Comparison of ENCODE assay signal across 11 cellular contexts in genomic region chr1:67647036-67647798, GRCh38. TPM values are rescaled to one million over a fixed set of nuclear protein-coding genes. Genes with fewer than 3 reads are reported as not detected.
DNase-seq lines count a peak whose midpoint lies in the region; ATAC-seq and TF ChIP-seq lines count a peak whose summit lies in the region.
"Had no signal": no experiment of that assay in that cellular context is flagged by ENCODE, and none has a peak within 500 bp of the region (broad histone marks: within the 10 kb centered on the region; RNA-seq: fewer than 3 reads in every experiment).

No MANE protein-coding gene starts in this region.

- no peak overlapping the region for H4K91ac ChIP-seq in H9 (ENCODE audit: insufficient read length, low read depth, low read length)

- H3K4me2 ChIP-seq in H9 (ENCODE audit: insufficient read depth, insufficient read length, low read length): no peak overlapping the region

- no peaks in the 10 kb centered on the region for H3K23me2 ChIP-seq in H9 (ENCODE audit: insufficient read length, low read depth, low read length, poor library complexity, severe bottlenecking)

- no peak overlapping the region for H4K8ac ChIP-seq in H9 (replicated peaks; ENCODE audit: insufficient read length, low read depth, low read length)

- no peak for ATAC-seq in HG03378 (IDR thresholded peaks at IDR 0.05; ENCODE audit: unreplicated experiment)

- DNase-seq in HT1080 (ENCODE audit: low read depth) (peak; percentile 82), RPMI7951 (ENCODE audit: low read depth) (peak; percentile 97), foreskin fibroblast (peak; percentile 26 to 58), stomach (no peak), H9 (no peak), NCI-H1417 (lab: John Stamatoyannopoulos, UW) (no peak)
- no peak for DNase-seq in activated CD4-positive, alpha-beta memory T cell treated with anti-CD3 and anti-CD28 coated beads, Interleukin-2, amount 10 ng/mL, durations not matched to agents 7 days and 5 days
- DNase-seq: NCI-H774, ovary had no signal

- TF ChIP-seq EP300 in stomach (IDR thresholded peaks at IDR 0.05): no peak

- H3K9me3 ChIP-seq in stomach (no peaks in the 10 kb centered on the region), H9 (ENCODE audit: control insufficient read depth, low read depth, low read length) (no peaks in the 10 kb centered on the region)
- H3K9me3 ChIP-seq: ovary had no signal

- no peak overlapping the region for H2BK20ac ChIP-seq in H9 (ENCODE audit: low read depth, low read length, poor library complexity, severe bottlenecking)

- TF ChIP-seq POLR2A in stomach (IDR thresholded peaks at IDR 0.05): no peak

- POLR2A ChIA-PET in activated CD4-positive, alpha-beta memory T cell treated with anti-CD3 and anti-CD28 coated beads, Interleukin-2, amount 10 ng/mL, durations not matched to agents 7 days and 5 days (lab: Charles Lee): no interaction called here

- H3K56ac ChIP-seq in H9 (ENCODE audit: insufficient read length, low read depth, low read length): no peak overlapping the region

- H2BK12ac ChIP-seq in H9 (ENCODE audit: insufficient read length, low read depth, low read length): no peak overlapping the region

- no peak overlapping the region for H2BK120ac ChIP-seq in H9 (ENCODE audit: low read depth, low read length, poor library complexity, severe bottlenecking)

- no peak overlapping the region for H3K27ac Mint-ChIP-seq in activated CD4-positive, alpha-beta memory T cell treated with anti-CD3 and anti-CD28 coated beads, Interleukin-2, amount 10 ng/mL, durations not matched to agents 7 days and 5 days
- H3K27ac Mint-ChIP-seq in H9: no peak overlapping the region
- H3K27ac Mint-ChIP-seq: stimulated activated effector memory CD8-positive, alpha-beta T cell treated with anti-CD3 and anti-CD28 coated beads, Interleukin-12 subunit alpha, Interleukin-12 subunit beta, amount 100 ng/mL, for 72 hours had no signal

- peaks cover 1% of the 10 kb centered on the region for H3K27me3 Mint-ChIP-seq in activated CD4-positive, alpha-beta memory T cell treated with anti-CD3 and anti-CD28 coated beads, Interleukin-2, amount 10 ng/mL, durations not matched to agents 7 days and 5 days
- no peaks in the 10 kb centered on the region; the same call in 1 of the 2 replicates for H3K27me3 Mint-ChIP-seq in H9 (ENCODE audit: low read depth)

- peaks cover 11 to 26% (median 22%) of the 10 kb centered on the region in 4 donors for H3K4me1 ChIP-seq in stomach
- no peaks in the 10 kb centered on the region for H3K4me1 ChIP-seq in H9 (ENCODE audit: insufficient read depth, low read length)

- no peak overlapping the region for H3K14ac ChIP-seq in H9 (ENCODE audit: insufficient read depth, low read length)

- no peak overlapping the region for H3K4ac ChIP-seq in H9 (ENCODE audit: low read depth, low read length)

- H3K36me3 Mint-ChIP-seq in activated CD4-positive, alpha-beta memory T cell treated with anti-CD3 and anti-CD28 coated beads, Interleukin-2, amount 10 ng/mL, durations not matched to agents 7 days and 5 days (ENCODE audit: low read depth): no peaks in the 10 kb centered on the region
- H3K36me3 Mint-ChIP-seq in H9 (ENCODE audit: insufficient read depth in 1 of 3, low read depth in 3 of 3): no peaks in the 10 kb centered on the region
- H3K36me3 Mint-ChIP-seq: stimulated activated effector memory CD8-positive, alpha-beta T cell treated with anti-CD3 and anti-CD28 coated beads, Interleukin-12 subunit alpha, Interleukin-12 subunit beta, amount 100 ng/mL, for 72 hours had no signal

- H3K27me3 ChIP-seq in stomach: no peaks in the 10 kb centered on the region
- no peaks in the 10 kb centered on the region for H3K27me3 ChIP-seq in H9 (ENCODE audit: insufficient read depth, low read length)
- H3K27me3 ChIP-seq: ovary had no signal

- no peak overlapping the region for H2BK15ac ChIP-seq in H9 (ENCODE audit: low read depth, low read length)

- no peaks in the 10 kb centered on the region for H3K79me1 ChIP-seq in H9 (ENCODE audit: insufficient read depth, low read depth, low read length, poor library complexity, severe bottlenecking)

- no peaks in the 10 kb centered on the region for H3K9me3 Mint-ChIP-seq in activated CD4-positive, alpha-beta memory T cell treated with anti-CD3 and anti-CD28 coated beads, Interleukin-2, amount 10 ng/mL, durations not matched to agents 7 days and 5 days
- H3K9me3 Mint-ChIP-seq in H9: no peaks in the 10 kb centered on the region
- H3K9me3 Mint-ChIP-seq: stimulated activated effector memory CD8-positive, alpha-beta T cell treated with anti-CD3 and anti-CD28 coated beads, Interleukin-12 subunit alpha, Interleukin-12 subunit beta, amount 100 ng/mL, for 72 hours had no signal

- H3T11ph ChIP-seq in H9 (ENCODE audit: low read length): no peak overlapping the region

- H3K18ac ChIP-seq in H9 (ENCODE audit: insufficient read length, low read depth, low read length): no peak overlapping the region

- no peak overlapping the region for H4K5ac ChIP-seq in H9 (ENCODE audit: insufficient read length, low read depth, low read length)

- H2BK5ac ChIP-seq in H9 (ENCODE audit: insufficient read length, low read length): no peak overlapping the region

- H2AK5ac ChIP-seq in H9 (ENCODE audit: insufficient read length, low read length): no peak overlapping the region

- H3K9ac ChIP-seq in H9 (ENCODE audit: extremely low read depth, insufficient read length, low read length): no peak overlapping the region

- intact Hi-C loops in stomach (cut with DNase I; ENCODE audit: low total_unique reads): no loop called here

- H3K4me3 ChIP-seq in foreskin fibroblast (ENCODE audit: low read depth in 1 of 2, low read length in 2 of 2): no peak overlapping the region
- no peak overlapping the region for H3K4me3 ChIP-seq in stomach
- H3K4me3 ChIP-seq: ovary had no signal

- H2AFZ ChIP-seq in H9 (ENCODE audit: low read length): no peak overlapping the region

- H3K79me2 ChIP-seq in H9 (ENCODE audit: insufficient read depth, low read length): no peaks in the 10 kb centered on the region

- WGBS in stomach, 5 donors: 57 to 68% (median 64%) methylated on average over 7 of the region's 7 CpGs
- no CpG with 5 or more reads among the region's 7 CpGs for WGBS in H9 (ENCODE audit: extremely low coverage, insufficient read length, low lambda C conversion rate)

- H3K4me1 Mint-ChIP-seq in activated CD4-positive, alpha-beta memory T cell treated with anti-CD3 and anti-CD28 coated beads, Interleukin-2, amount 10 ng/mL, durations not matched to agents 7 days and 5 days: no peaks in the 10 kb centered on the region
- H3K4me1 Mint-ChIP-seq in H9: peaks cover 7 to 8% of the 10 kb centered on the region in 2 experiments
- H3K4me1 Mint-ChIP-seq: stimulated activated effector memory CD8-positive, alpha-beta T cell treated with anti-CD3 and anti-CD28 coated beads, Interleukin-12 subunit alpha, Interleukin-12 subunit beta, amount 100 ng/mL, for 72 hours had no signal

- no peak overlapping the region for H3K4me3 Mint-ChIP-seq in activated CD4-positive, alpha-beta memory T cell treated with anti-CD3 and anti-CD28 coated beads, Interleukin-2, amount 10 ng/mL, durations not matched to agents 7 days and 5 days
- H3K4me3 Mint-ChIP-seq in H9: no peak overlapping the region
- H3K4me3 Mint-ChIP-seq: stimulated activated effector memory CD8-positive, alpha-beta T cell treated with anti-CD3 and anti-CD28 coated beads, Interleukin-12 subunit alpha, Interleukin-12 subunit beta, amount 100 ng/mL, for 72 hours had no signal

- no peak overlapping the region for H3K23ac ChIP-seq in H9 (ENCODE audit: insufficient read length, low read depth, low read length)

- no peaks in the 10 kb centered on the region for H4K20me1 ChIP-seq in H9 (ENCODE audit: control insufficient read depth, insufficient read depth, insufficient read length)

- H3K27ac ChIP-seq in stomach (peak overlapping the region in 4 of 5 donors; percentile 14 to 62 (median 38)), H9 (ENCODE audit: insufficient read length, low read depth, low read length) (no peak overlapping the region)

- TF ChIP-seq CTCF in foreskin fibroblast (IDR thresholded peaks at IDR 0.05; ENCODE audit: low read depth, low read length) (no peak), stomach (IDR thresholded peaks at IDR 0.05) (no peak), H9 (conservative IDR thresholded peaks at IDR 0.05) (no peak)

- CTCF ChIA-PET in activated CD4-positive, alpha-beta memory T cell treated with anti-CD3 and anti-CD28 coated beads, Interleukin-2, amount 10 ng/mL, durations not matched to agents 7 days and 5 days (lab: Charles Lee): no interaction called here

- H3K36me3 ChIP-seq in stomach: no peaks in the 10 kb centered on the region
- H3K36me3 ChIP-seq: ovary had no signal

RNA-seq across cellular contexts. Expression of gene GADD45A, which starts 37.8 kb away (rescaled TPM):
- 62.6 and 73.3 TPM in 2 replicates for total RNA-seq in HT1080 (2014; rRNA removed; shearing (Covaris generic))
- polyA plus RNA-seq in HT1080 (2015; cell fraction: cytosol; rRNA removed): 128 and 147 TPM in 2 replicates
- 180 and 189 TPM in 2 replicates for polyA plus RNA-seq in HT1080 (2015; cell fraction: nucleus; rRNA removed)
- 45.8 and 46.0 TPM in 2 replicates for total RNA-seq in RPMI7951 (2014; rRNA removed; shearing (Covaris generic))
- 10 to 100 TPM in 4 of 5 donors, 1 to 10 TPM in 1; 4.7 to 63.8 (median 37.5) TPM for total RNA-seq in stomach
- 10 to 100 TPM; 31.6 to 84.8 (median 39.4) TPM for polyA plus RNA-seq in stomach
- total RNA-seq in activated CD4-positive, alpha-beta memory T cell treated with anti-CD3 and anti-CD28 coated beads, Interleukin-2, amount 10 ng/mL, durations not matched to agents 7 days and 5 days: 10 to 100 TPM; 29.5 to 30.7 TPM
- 22.8 and 25.0 TPM in 2 replicates for total RNA-seq in H9 (2021)

Comparison
In these comparisons a context has a peak if more than half of its experiments do, and no peak if none do; other contexts are left out.
1. DNase-seq: peak in HT1080 (single experiment), RPMI7951 (single experiment) and foreskin fibroblast (2 of 2); none in stomach (single experiment), activated CD4-positive, alpha-beta memory T cell treated with anti-CD3 and anti-CD28 coated beads, Interleukin-2, amount 10 ng/mL, durations not matched to agents 7 days and 5 days (single experiment), H9 (single experiment) and NCI-H1417 (0 of 3).